Comparison of ENCODE assay signal across 18 cellular contexts in the genomic region with DNA sequence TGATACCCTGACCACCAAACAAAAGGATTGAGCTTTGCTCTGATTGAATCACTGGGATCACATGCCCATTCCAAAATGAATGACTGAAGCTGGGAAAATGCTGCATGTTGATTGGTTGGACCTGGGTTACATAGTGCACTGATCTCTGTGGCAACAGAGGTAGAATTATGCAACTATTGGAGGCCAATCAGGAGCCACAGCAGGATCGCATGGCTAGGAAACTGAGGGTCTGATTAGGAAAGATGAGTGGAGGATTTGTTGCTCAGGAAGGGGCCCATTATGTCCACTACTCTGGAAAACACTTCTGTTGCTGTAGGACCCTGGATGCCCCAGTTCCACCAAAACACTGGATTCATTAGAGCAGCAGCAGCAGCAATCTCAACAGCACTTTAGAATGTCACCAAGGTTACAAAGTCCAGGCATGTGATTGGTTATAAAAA. TPM values are rescaled to one million over a fixed set of nuclear protein-coding genes. Genes with fewer than 3 reads are reported as not detected.
DNase-seq lines count a peak whose midpoint lies in the region; ATAC-seq and TF ChIP-seq lines count a peak whose summit lies in the region.
"Had no signal": no experiment of that assay in that cellular context is flagged by ENCODE, and none has a peak within 500 bp of the region (broad histone marks: within the 10 kb centered on the region; RNA-seq: fewer than 3 reads in every experiment).

No MANE protein-coding gene starts in this region.

- DNase-seq in DMS153 (lab: John Stamatoyannopoulos, UW) (peak; percentile 48), NCI-H1694 (lab: John Stamatoyannopoulos, UW) (peak; percentile 39), NCI-H526 (lab: John Stamatoyannopoulos, UW) (peak; percentile 19 to 50), heart left ventricle (peak in 1 of 5 donors; percentile 27), sciatic nerve (ENCODE audit: low spot score) (no peak)
- no peak for DNase-seq in effector CD4-positive, alpha-beta T cell
- DNase-seq in stimulated activated CD4-positive, alpha-beta T cell treated with anti-CD3 and anti-CD28 coated beads, Interleukin-4, amount 100 ng/mL, for 24 hours, result no peak
- DNase-seq: activated CD4-positive, alpha-beta T cell treated with anti-CD3 and anti-CD28 coated beads, Interleukin-2, amount 50 U/mL, for 1 hour; GF-D8; kidney glomerular epithelial cell; occipital lobe; stimulated activated naive CD4-positive, alpha-beta T cell; trophoblast cell had no signal

- WGBS in heart left ventricle, 4 donors, result 42 to 48% (median 44%) methylated on average over 1 of the region's 1 CpG

- no peak overlapping the region for H3K4me3 ChIP-seq in heart left ventricle
- H3K4me3 ChIP-seq: SK-N-MC had no signal

- H3K27ac ChIP-seq in heart left ventricle, result peak overlapping the region in 9 of 12 donors; percentile 3 to 86 (median 69)
- H3K27ac ChIP-seq: SK-N-MC had no signal

- peaks cover 0 to 16% (median 0%) of the 10 kb centered on the region in 12 donors for H3K4me1 ChIP-seq in heart left ventricle

- no peak for TF ChIP-seq CTCF in heart left ventricle (IDR thresholded peaks at IDR 0.05)

- H3K27me3 ChIP-seq in heart left ventricle, result no peaks in the 10 kb centered on the region

- no peaks in the 10 kb centered on the region for H3K36me3 ChIP-seq in heart left ventricle

- intact Hi-C loops in heart left ventricle (cut with DNase I), result no loop called here
- intact Hi-C loops in sciatic nerve (cut with DNase I), result no loop called here

- ATAC-seq in heart left ventricle (peak; percentile 49 to 80 (median 64)), HG02623 (IDR thresholded peaks at IDR 0.05; ENCODE audit: unreplicated experiment) (no peak), sciatic nerve (no peak)
- ATAC-seq: HepG2 had no signal

- peaks cover 0 to 11% (median 0%) of the 10 kb centered on the region in 12 donors for H3K9me3 ChIP-seq in heart left ventricle

- no peak for TF ChIP-seq POLR2A in heart left ventricle (IDR thresholded peaks at IDR 0.05)

RNA-seq across cellular contexts. Expression of gene SGPP2, which starts 25.9 kb away (rescaled TPM):
- total RNA-seq in heart left ventricle (10 to 100 TPM in 7 of 9 donors, 1 to 10 TPM in 2; 4.7 to 25.8 (median 12.4) TPM), sciatic nerve (0.53 TPM)
- 10 to 100 TPM in 1 of 2 donors, 1 to 10 TPM in 1; 1.6 to 13.6 TPM for polyA plus RNA-seq in heart left ventricle
- total RNA-seq: HepG2, skeletal muscle tissue had no signal
- polyA plus RNA-seq: AG04450, HepG2 had no signal

Comparison
In these comparisons a context has a peak if more than half of its experiments do, and no peak if none do; other contexts are left out.
1. DNase-seq: peak in DMS153 (single experiment), NCI-H1694 (single experiment) and NCI-H526 (2 of 2); none in effector CD4-positive, alpha-beta T cell (single experiment), sciatic nerve (single experiment) and stimulated activated CD4-positive, alpha-beta T cell treated with anti-CD3 and anti-CD28 coated beads, Interleukin-4, amount 100 ng/mL, for 24 hours (single experiment).
2. ATAC-seq: peak in heart left ventricle (4 of 4); none in HG02623 (single experiment) and sciatic nerve (single experiment).